8 cellular contexts compared by ENCODE assay signal in the genomic region with DNA sequence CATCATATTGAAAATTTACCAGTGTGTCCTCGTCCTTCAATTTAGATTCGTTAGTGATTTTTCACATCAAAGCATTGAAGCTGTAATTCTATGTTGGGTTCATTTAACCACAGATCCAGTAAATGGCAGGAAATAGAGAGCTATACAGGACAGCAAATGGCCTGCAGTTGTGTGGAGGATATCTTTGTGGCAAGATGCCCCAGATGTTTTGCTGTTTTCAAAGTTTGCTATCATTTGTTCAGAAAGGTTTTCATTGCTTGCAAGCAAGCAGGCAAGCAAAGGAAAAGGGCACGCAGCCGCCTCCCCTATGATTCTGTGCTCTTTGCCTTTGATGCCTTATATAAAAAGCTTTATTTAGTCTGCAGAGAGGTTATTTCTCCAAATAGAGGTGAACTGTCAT.
DNase-seq lines count a peak whose midpoint lies in the region; ATAC-seq and TF ChIP-seq lines count a peak whose summit lies in the region.

No MANE protein-coding gene starts in this region.

- no peak overlapping the region for H3K4me3 ChIP-seq in right lobe of liver
- no peak overlapping the region for H3K4me3 ChIP-seq in upper lobe of left lung

- no peak for TF ChIP-seq EP300 in upper lobe of left lung (IDR thresholded peaks at IDR 0.05)

- no peaks in the 10 kb centered on the region for H3K27me3 Mint-ChIP-seq in activated naive CD4-positive, alpha-beta T cell treated with anti-CD3 and anti-CD28 coated beads, Interleukin-2, amount 50 U/mL, for 24 hours
- H3K27me3 Mint-ChIP-seq in activated T-helper 2 cell treated with anti-CD3 and anti-CD28 coated beads, Interferon-gamma antibody, Interleukin-2, Interleukin-4, amounts not matched to agents 10 μg/mL and 5 μg/mL and 100 μg/mL, durations not matched to agents 14 hours and 24 hours and 36 hours (ENCODE audit: low read depth), result no peaks in the 10 kb centered on the region

- TF ChIP-seq CTCF in right lobe of liver (IDR thresholded peaks at IDR 0.05) (no peak), upper lobe of left lung (IDR thresholded peaks at IDR 0.05) (no peak)

- peak overlapping the region; percentile 96 for H3K27ac Mint-ChIP-seq in activated naive CD4-positive, alpha-beta T cell treated with anti-CD3 and anti-CD28 coated beads, Interleukin-2, amount 50 U/mL, for 24 hours
- H3K27ac Mint-ChIP-seq in activated T-helper 2 cell treated with anti-CD3 and anti-CD28 coated beads, Interferon-gamma antibody, Interleukin-2, Interleukin-4, amounts not matched to agents 10 μg/mL and 5 μg/mL and 100 μg/mL, durations not matched to agents 14 hours and 24 hours and 36 hours, result peak overlapping the region; percentile 87

- TF ChIP-seq POLR2A in right lobe of liver (IDR thresholded peaks at IDR 0.05) (no peak), upper lobe of left lung (IDR thresholded peaks at IDR 0.05) (no peak), GM18505 (IDR thresholded peaks at IDR 0.05; ENCODE audit: borderline replicate concordance, extremely low read depth, insufficient read depth, insufficient read length) (no peak)

- intact Hi-C loops in activated T-helper 2 cell treated with anti-CD3 and anti-CD28 coated beads, Interferon-gamma antibody, Interleukin-2, Interleukin-4, amounts not matched to agents 10 μg/mL and 5 μg/mL and 100 μg/mL, durations not matched to agents 14 hours and 24 hours and 36 hours (cut with micrococcal nuclease), result loop anchor here (5.0 kb wide), 6 partner anchors 61 to 289 kb away; no protein-coding TSS in a partner anchor
- intact Hi-C loops in right lobe of liver (cut with DNase I), result no loop called here

- H3K27ac ChIP-seq in right lobe of liver, result peak overlapping the region in 2 of 3 donors; percentile 8 to 58
- peak overlapping the region; percentile 26 to 75 (median 53) for H3K27ac ChIP-seq in upper lobe of left lung

- H3K36me3 Mint-ChIP-seq in activated naive CD4-positive, alpha-beta T cell treated with anti-CD3 and anti-CD28 coated beads, Interleukin-2, amount 50 U/mL, for 24 hours, result peaks cover 10% of the 10 kb centered on the region
- H3K36me3 Mint-ChIP-seq in activated T-helper 2 cell treated with anti-CD3 and anti-CD28 coated beads, Interferon-gamma antibody, Interleukin-2, Interleukin-4, amounts not matched to agents 10 μg/mL and 5 μg/mL and 100 μg/mL, durations not matched to agents 14 hours and 24 hours and 36 hours (ENCODE audit: low read depth), result peaks cover 19% of the 10 kb centered on the region

- WGBS in right lobe of liver (ENCODE audit: insufficient coverage, low coverage, low lambda C conversion rate, missing lambda C conversion rate), result 49% methylated on average over 4 of the region's 4 CpGs
- WGBS in upper lobe of left lung, 2 donors, result 61 to 64% methylated on average over 4 of the region's 4 CpGs

- H3K27me3 ChIP-seq in right lobe of liver (no peaks in the 10 kb centered on the region), upper lobe of left lung (no peaks in the 10 kb centered on the region)

- no peak for ATAC-seq in right lobe of liver
- ATAC-seq in upper lobe of left lung (ENCODE audit: low FRiP score in 2 of 2), result no peak
- no peak for ATAC-seq in GM19455 (IDR thresholded peaks at IDR 0.05; ENCODE audit: unreplicated experiment)
- ATAC-seq in GM18505 (IDR thresholded peaks at IDR 0.05; ENCODE audit: unreplicated experiment), result no peak

- H3K9me3 Mint-ChIP-seq in activated naive CD4-positive, alpha-beta T cell treated with anti-CD3 and anti-CD28 coated beads, Interleukin-2, amount 50 U/mL, for 24 hours, result peaks cover 6% of the 10 kb centered on the region
- no peaks in the 10 kb centered on the region for H3K9me3 Mint-ChIP-seq in activated T-helper 2 cell treated with anti-CD3 and anti-CD28 coated beads, Interferon-gamma antibody, Interleukin-2, Interleukin-4, amounts not matched to agents 10 μg/mL and 5 μg/mL and 100 μg/mL, durations not matched to agents 14 hours and 24 hours and 36 hours

- DNase-seq in activated naive CD4-positive, alpha-beta T cell (lab: John Stamatoyannopoulos, UW), result no peak
- DNase-seq in activated T-helper 2 cell treated with anti-CD3 and anti-CD28 coated beads, Interferon-gamma antibody, Interleukin-2, Interleukin-4, amounts not matched to agents 10 μg/mL and 5 μg/mL and 100 μg/mL, durations not matched to agents 14 hours and 24 hours and 36 hours (ENCODE audit: low spot score), result no peak
- no peak for DNase-seq in right lobe of liver
- no peak for DNase-seq in upper lobe of left lung
- DNase-seq in glomerular visceral epithelial cell (ENCODE audit: extremely low spot score), result no peak

- H3K4me1 ChIP-seq in right lobe of liver (peaks cover 0 to 21% (median 0%) of the 10 kb centered on the region in 4 donors), upper lobe of left lung (peaks cover 48 to 65% (median 59%) of the 10 kb centered on the region in 4 donors)

- H3K36me3 ChIP-seq in right lobe of liver (no peaks in the 10 kb centered on the region), upper lobe of left lung (no peaks in the 10 kb centered on the region)

- H3K4me1 Mint-ChIP-seq in activated naive CD4-positive, alpha-beta T cell treated with anti-CD3 and anti-CD28 coated beads, Interleukin-2, amount 50 U/mL, for 24 hours, result peaks cover 90% of the 10 kb centered on the region
- peaks cover 69% of the 10 kb centered on the region for H3K4me1 Mint-ChIP-seq in activated T-helper 2 cell treated with anti-CD3 and anti-CD28 coated beads, Interferon-gamma antibody, Interleukin-2, Interleukin-4, amounts not matched to agents 10 μg/mL and 5 μg/mL and 100 μg/mL, durations not matched to agents 14 hours and 24 hours and 36 hours (ENCODE audit: low read depth)

- H3K4me3 Mint-ChIP-seq in activated naive CD4-positive, alpha-beta T cell treated with anti-CD3 and anti-CD28 coated beads, Interleukin-2, amount 50 U/mL, for 24 hours, result peak overlapping the region; percentile 86
- H3K4me3 Mint-ChIP-seq in activated T-helper 2 cell treated with anti-CD3 and anti-CD28 coated beads, Interferon-gamma antibody, Interleukin-2, Interleukin-4, amounts not matched to agents 10 μg/mL and 5 μg/mL and 100 μg/mL, durations not matched to agents 14 hours and 24 hours and 36 hours (ENCODE audit: low read depth), result peak overlapping the region; percentile 72

- no peaks in the 10 kb centered on the region for H3K9me3 ChIP-seq in right lobe of liver
- H3K9me3 ChIP-seq in upper lobe of left lung, result no peaks in the 10 kb centered on the region
